1 cellular context compared by ENCODE assay signal in genomic region chr11:124800226-124800929, GRCh38.
TF ChIP-seq lines count a peak whose summit lies in the region.

Gene MSANTD2 (minus strand): TSS chr11:124800406. CDS start chr11:124800380, 26 bp downstream.

TF ChIP-seq in GM12878, 131 proteins besides CTCF, POLR2A, EP300 and RAD21 (continued from another document and continues in another):
- peak; percentile 72 for TF ChIP-seq ZNF687 (IDR thresholded peaks at IDR 0.05)
- no peak for TF ChIP-seq BMI1 (IDR thresholded peaks at IDR 0.05; ENCODE audit: borderline replicate concordance)
- no peak for TF ChIP-seq MAX (IDR thresholded peaks at IDR 0.05; ENCODE audit: low read depth, low read length)
- TF ChIP-seq CEBPB (IDR thresholded peaks at IDR 0.05; ENCODE audit: borderline replicate concordance in 1 of 2, low read depth in 2 of 2, low read length in 2 of 2): no peak
- no peak for TF ChIP-seq USF1 (IDR thresholded peaks at IDR 0.05; ENCODE audit: borderline replicate concordance, extremely low read length, insufficient read depth, low read depth, low read length)
- TF ChIP-seq SP1 (IDR thresholded peaks at IDR 0.05; ENCODE audit: low read depth, low read length): no peak
- TF ChIP-seq TBL1XR1 (IDR thresholded peaks at IDR 0.05; ENCODE audit: low read depth, low read length): peak; percentile 68; the same call in 1 of the 2 replicates
- TF ChIP-seq FOS (IDR thresholded peaks at IDR 0.05; ENCODE audit: borderline replicate concordance, extremely low read depth, insufficient read length): no peak
- TF ChIP-seq HDAC6 (IDR thresholded peaks at IDR 0.05; ENCODE audit: unreplicated experiment): no peak
- TF ChIP-seq JUND (IDR thresholded peaks at IDR 0.05; ENCODE audit: low read depth, low read length): no peak
- no peak for TF ChIP-seq RCOR1 (conservative IDR thresholded peaks at IDR 0.05; ENCODE audit: low read depth, low read length)
- 0 out of 2 replicates have a peak, but pooled peaks have one; percentile 67 for TF ChIP-seq SIN3A (IDR thresholded peaks at IDR 0.05; ENCODE audit: low read depth, low read length)
- TF ChIP-seq POLR2AphosphoS5 (IDR thresholded peaks at IDR 0.05; ENCODE audit: low read length): peak; percentile 94
- no peak for TF ChIP-seq MLLT1 (IDR thresholded peaks at IDR 0.05)
- TF ChIP-seq NBN (IDR thresholded peaks at IDR 0.05): peak; percentile 78
- TF ChIP-seq FOXM1 (IDR thresholded peaks at IDR 0.05; ENCODE audit: low read depth, low read length): no peak
- no peak for TF ChIP-seq SMC3 (IDR thresholded peaks at IDR 0.05; ENCODE audit: borderline replicate concordance, low read length)
- TF ChIP-seq ZBED1 (IDR thresholded peaks at IDR 0.05; ENCODE audit: borderline replicate concordance): no peak
- TF ChIP-seq ZBTB11 (CRISPR knock-in tag; IDR thresholded peaks at IDR 0.05): no peak
- TF ChIP-seq STAT1 (conservative IDR thresholded peaks at IDR 0.05): 0 out of 2 replicates have a peak, but pooled peaks have one; percentile 33
- no peak for TF ChIP-seq SUZ12 (IDR thresholded peaks at IDR 0.05; ENCODE audit: unreplicated experiment)
- no peak for TF ChIP-seq PKNOX1 (IDR thresholded peaks at IDR 0.05)
- no peak for TF ChIP-seq E2F4 (IDR thresholded peaks at IDR 0.05; ENCODE audit: low read depth, low read length)
- TF ChIP-seq MYB (IDR thresholded peaks at IDR 0.05; ENCODE audit: borderline replicate concordance, low read depth, low read length): no peak
- TF ChIP-seq EED (IDR thresholded peaks at IDR 0.05; ENCODE audit: low read depth): peak; percentile 89
- TF ChIP-seq ZBTB40 (IDR thresholded peaks at IDR 0.05; ENCODE audit: borderline replicate concordance): peak; percentile 71; the same call in 1 of the 2 replicates
- no peak for TF ChIP-seq MYC (IDR thresholded peaks at IDR 0.05; ENCODE audit: insufficient read depth, insufficient read length, insufficient replicate concordance, low read length, severe bottlenecking)
- peak; percentile 77; the same call in 1 of the 2 replicates for TF ChIP-seq BACH1 (IDR thresholded peaks at IDR 0.05; ENCODE audit: borderline replicate concordance)
- no peak for TF ChIP-seq SMAD1 (IDR thresholded peaks at IDR 0.05; ENCODE audit: low read depth, partially characterized antibody)
- no peak for TF ChIP-seq CBX3 (IDR thresholded peaks at IDR 0.05; ENCODE audit: borderline replicate concordance, low read depth)
- TF ChIP-seq SRF (IDR thresholded peaks at IDR 0.05; ENCODE audit: low read depth in 2 of 2, low read length in 2 of 2): no peak
- TF ChIP-seq IRF4 (IDR thresholded peaks at IDR 0.05; ENCODE audit: low read depth, low read length): 0 out of 2 replicates have a peak, but pooled peaks have one; percentile 17
- no peak for TF ChIP-seq BCL11A (IDR thresholded peaks at IDR 0.05; ENCODE audit: low read depth, low read length)
- no peak for TF ChIP-seq BCLAF1 (IDR thresholded peaks at IDR 0.05)
- no peak; the same call in 1 of the 2 replicates for TF ChIP-seq SMARCA5 (IDR thresholded peaks at IDR 0.05)
- no peak for TF ChIP-seq ATF7 (IDR thresholded peaks at IDR 0.05; ENCODE audit: low read depth)
- TF ChIP-seq FOXK2 (IDR thresholded peaks at IDR 0.05): no peak
